9 cellular contexts compared by ENCODE assay signal in the genomic region with DNA sequence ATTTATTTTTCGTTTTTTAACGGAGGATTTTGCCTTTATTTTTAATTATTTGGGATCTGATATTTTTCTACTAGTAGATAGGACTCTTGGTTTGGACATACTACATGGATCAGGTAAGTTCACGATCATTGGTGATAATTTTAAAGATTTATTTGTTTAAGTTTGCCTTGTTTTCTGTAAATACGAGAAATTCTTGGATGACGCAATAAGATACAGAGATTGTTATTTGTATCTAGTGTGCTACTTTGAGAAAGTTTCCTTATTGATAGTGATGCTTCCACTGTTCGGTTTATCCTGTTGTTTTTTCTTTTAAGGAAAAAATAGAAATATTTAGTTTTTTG. TPM values are rescaled to one million over a fixed set of nuclear protein-coding genes. Genes with fewer than 3 reads are reported as not detected.
DNase-seq lines count a peak whose midpoint lies in the region; ATAC-seq, FAIRE-seq and TF ChIP-seq lines count a peak whose summit lies in the region.
"Had no signal": no experiment of that assay in that cellular context is flagged by ENCODE, and none has a peak within 500 bp of the region (broad histone marks: within the 10 kb centered on the region; RNA-seq: fewer than 3 reads in every experiment).

No MANE protein-coding gene starts in this region.

- H3K9me3 ChIP-seq in KOPT-K1 (ENCODE audit: insufficient read depth, low read length, poor library complexity, severe bottlenecking) = no peaks in the 10 kb centered on the region
- no peaks in the 10 kb centered on the region for H3K9me3 ChIP-seq in mucosa of descending colon

- intact Hi-C loops in mucosa of descending colon (cut with DNase I, micrococcal nuclease) = loop anchor here in 1 of 2 donors (5.0 kb wide), 1 partner anchor 88 kb away; no protein-coding TSS in a partner anchor

- CTCF ChIA-PET in AG04449 (lab: Yijun Ruan, JAX) = interaction anchor here (0.7 to 2.7 kb wide), 6 partner anchors 12 to 103 kb away, joined by 3 to 10 read pairs (median 6); no protein-coding TSS in a partner anchor

- peaks cover 27% of the 10 kb centered on the region for H3K4me1 ChIP-seq in mucosa of descending colon (ENCODE audit: low read depth)

- POLR2A ChIA-PET in AG04449 (lab: Yijun Ruan, JAX) = interaction anchor here (0.6 to 5.2 kb wide), 11 partner anchors 8 to 99 kb away, joined by 3 to 50 read pairs (median 6); no protein-coding TSS in a partner anchor

- no peak for ATAC-seq in mucosa of descending colon
- no peak for ATAC-seq in GM19023 (IDR thresholded peaks at IDR 0.05; ENCODE audit: unreplicated experiment)
- no peak for ATAC-seq in GM19463 (IDR thresholded peaks at IDR 0.05; ENCODE audit: unreplicated experiment)

- H3K27ac ChIP-seq in KOPT-K1 (ENCODE audit: low read depth, low read length, poor library complexity, severe bottlenecking) (peak overlapping the region; percentile 99), caudate nucleus (ENCODE audit: low read depth, low read length) (peak overlapping the region; percentile 98)

- no peak for FAIRE-seq in GM12892 (lab: Jason Lieb, UNC)

- peak overlapping the region; percentile 66 for H3K4me3 ChIP-seq in AG04449 (ENCODE audit: low read depth, low read length)
- peak overlapping the region; percentile 27 for H3K4me3 ChIP-seq in mucosa of descending colon

- TF ChIP-seq POLR2A in GM12892 (IDR thresholded peaks at IDR 0.05; ENCODE audit: low read depth, low read length) = no peak

- DNase-seq in AG04449 (ENCODE audit: low read depth, low spot score) = no peak
- no peak for DNase-seq in caudate nucleus (lab: John Stamatoyannopoulos, UW)
- no peak for DNase-seq in mucosa of descending colon
- DNase-seq in NCI-H2029 treated with DMSO at 0.1 percent for 48 hours (lab: John Stamatoyannopoulos, UW) = no peak
- no peak for DNase-seq in GM12892 (ENCODE audit: insufficient read length)
- DNase-seq: activated gamma-delta T cell had no signal

- TF ChIP-seq CTCF in AG04449 (IDR thresholded peaks at IDR 0.05; ENCODE audit: insufficient read depth, low read length, missing control alignments) (no peak), mucosa of descending colon (IDR thresholded peaks at IDR 0.05) (no peak)

- H3K36me3 ChIP-seq in KOPT-K1 (ENCODE audit: insufficient read depth, low read length) (peaks cover 43% of the 10 kb centered on the region), mucosa of descending colon (ENCODE audit: low read depth) (no peaks in the 10 kb centered on the region)

RNA-seq across cellular contexts. Expression of a gene that starts 0.6 kb away (rescaled TPM):
- 100 to 1,000 TPM in 2 of 3 donors, 10 to 100 TPM in 1; 86.2 to 128 (median 110) TPM for total RNA-seq in mucosa of descending colon
- polyA plus RNA-seq in GM12892 (2012; ENCODE audit: missing spikeins) = 66.6 TPM
